Comparison of ENCODE assay signal across 19 cellular contexts in the genomic region with DNA sequence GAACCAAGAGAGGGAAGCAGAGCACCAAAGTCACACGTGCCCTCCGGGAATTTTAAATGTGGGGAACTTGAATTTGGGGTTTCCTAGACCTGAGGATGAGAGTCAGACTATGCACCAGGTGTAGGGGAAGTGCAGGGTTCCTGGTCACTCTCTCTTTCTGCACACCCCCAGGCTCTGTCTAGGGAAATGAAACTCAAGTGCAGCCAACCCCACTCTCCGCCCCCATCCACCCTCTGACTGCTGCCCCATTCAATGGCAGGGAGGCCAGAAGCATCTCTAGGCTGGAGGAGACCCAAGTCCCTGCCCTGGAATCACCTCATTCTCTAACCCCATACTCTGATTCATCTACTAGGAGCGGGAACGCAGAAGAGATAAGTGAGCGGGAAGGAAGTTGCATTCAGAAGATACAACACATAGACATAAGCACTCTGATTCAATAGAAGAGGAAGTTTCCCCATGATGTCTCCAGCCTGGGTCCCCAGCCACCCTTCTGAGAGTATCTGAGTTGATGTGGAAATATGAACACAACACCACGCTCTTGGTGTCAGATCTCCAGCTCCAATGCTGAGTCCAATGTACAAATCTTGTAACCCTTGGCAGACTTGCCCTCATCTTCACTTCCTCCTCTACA. TPM values are rescaled to one million over a fixed set of nuclear protein-coding genes. Genes with fewer than 3 reads are reported as not detected.
DNase-seq lines count a peak whose midpoint lies in the region; ATAC-seq lines count a peak whose summit lies in the region.
"Had no signal": no experiment of that assay in that cellular context is flagged by ENCODE, and none has a peak within 500 bp of the region (broad histone marks: within the 10 kb centered on the region; RNA-seq: fewer than 3 reads in every experiment).

No MANE protein-coding gene starts in this region.

- H3K9ac ChIP-seq in BLaER1 treated with 17β-estradiol and CSF1 and Interleukin-3, amounts not matched to agents 10 nM and 100 nM = 0 out of 22 replicates have a peak overlapping the region, but pooled peaks of 1 of the 11 experiments have one; percentile 21
- H3K9ac ChIP-seq: parathyroid adenoma had no signal

- H4K20me1 ChIP-seq in BLaER1 treated with 17β-estradiol and CSF1 and Interleukin-3, amounts not matched to agents 10 nM and 100 nM = 0 out of 22 replicates have a peak, but pooled peaks cover 0 to 4% (median 0%) of the 10 kb centered on the region in 11 experiments

- DNase-seq in GM19238 (ENCODE audit: insufficient read length, low spot score) (peak; percentile 36), OCI-M1 (lab: John Stamatoyannopoulos, UW) (peak; percentile 33), left lobe of liver (ENCODE audit: low spot score) (no peak), cortex of kidney (lab: John Stamatoyannopoulos, UW) (no peak), COLO829 (ENCODE audit: low spot score) (no peak)
- no peak for DNase-seq in naive thymus-derived CD8-positive, alpha-beta T cell
- DNase-seq: activated naive CD4-positive, alpha-beta T cell treated with anti-CD3 and anti-CD28 coated beads, Interleukin-2, amount 50 U/mL, for 16 hours; endodermal cell; foreskin fibroblast; NCI-H2029; NCI-H69; SJCRH30; stimulated activated CD4-positive, alpha-beta T cell treated with anti-CD3 and anti-CD28 coated beads, Interleukin-15, amount 100 ng/mL, for 24 hours had no signal

- H3K27me3 ChIP-seq in BLaER1 treated with 17β-estradiol and CSF1 and Interleukin-3, amounts not matched to agents 10 nM and 100 nM = no peaks in the 10 kb centered on the region

- H3K4me2 ChIP-seq in BLaER1 treated with 17β-estradiol and CSF1 and Interleukin-3, amounts not matched to agents 10 nM and 100 nM = peak overlapping the region in 7 of 11 experiments; percentile 18 to 71 (median 54); a peak in 12 of 22 replicates

- POLR2A ChIA-PET in naive thymus-derived CD8-positive, alpha-beta T cell (lab: Charles Lee) = no interaction called here

- H3K27ac Mint-ChIP-seq in naive thymus-derived CD8-positive, alpha-beta T cell = no peak overlapping the region
- H3K27ac Mint-ChIP-seq: endodermal cell had no signal

- H3K27ac ChIP-seq in BLaER1 treated with 17β-estradiol and CSF1 and Interleukin-3, amounts not matched to agents 10 nM and 100 nM = peak overlapping the region in 5 of 11 experiments; percentile 3 to 69 (median 45); a peak in 8 of 22 replicates
- H3K27ac ChIP-seq: parathyroid adenoma, SJCRH30 had no signal

- no peak overlapping the region for H3K4me3 ChIP-seq in BLaER1 treated with 17β-estradiol and CSF1 and Interleukin-3, amounts not matched to agents 10 nM and 100 nM
- H3K4me3 ChIP-seq: SJCRH30 had no signal

- no peaks in the 10 kb centered on the region for H3K36me3 Mint-ChIP-seq in naive thymus-derived CD8-positive, alpha-beta T cell

- no peaks in the 10 kb centered on the region for H3K36me3 ChIP-seq in BLaER1 treated with 17β-estradiol and CSF1 and Interleukin-3, amounts not matched to agents 10 nM and 100 nM
- H3K36me3 ChIP-seq: SJCRH30 had no signal

- peaks cover 0 to 52% (median 21%) of the 10 kb centered on the region in 10 experiments; a peak in 12 of 20 replicates for H3K4me1 ChIP-seq in BLaER1 treated with 17β-estradiol and CSF1 and Interleukin-3, amounts not matched to agents 10 nM and 100 nM
- H3K4me1 ChIP-seq: parathyroid adenoma, SJCRH30 had no signal

- H3K4me3 Mint-ChIP-seq in naive thymus-derived CD8-positive, alpha-beta T cell = no peak overlapping the region
- H3K4me3 Mint-ChIP-seq: endodermal cell had no signal

- peaks cover 0 to 7% (median 0%) of the 10 kb centered on the region in 9 donors for H3K9me3 Mint-ChIP-seq in naive thymus-derived CD8-positive, alpha-beta T cell

- peaks cover 0 to 18% (median 0%) of the 10 kb centered on the region in 4 donors for H3K4me1 Mint-ChIP-seq in naive thymus-derived CD8-positive, alpha-beta T cell
- H3K4me1 Mint-ChIP-seq: endodermal cell had no signal

- ATAC-seq in left lobe of liver = peak; percentile 44
- no peak for ATAC-seq in naive thymus-derived CD8-positive, alpha-beta T cell
- no peak for ATAC-seq in HG03280 (IDR thresholded peaks at IDR 0.05; ENCODE audit: unreplicated experiment)

- H3K9me3 ChIP-seq in BLaER1 treated with 17β-estradiol and CSF1 and Interleukin-3, amounts not matched to agents 10 nM and 100 nM (replicated peaks in 1 of 11) = no peaks in the 10 kb centered on the region
- H3K9me3 ChIP-seq: SJCRH30 had no signal

- H3K27me3 Mint-ChIP-seq in naive thymus-derived CD8-positive, alpha-beta T cell = peaks cover 15 to 52% (median 35%) of the 10 kb centered on the region in 5 donors

RNA-seq across cellular contexts. Expression of a gene that starts 4.7 kb away (rescaled TPM):
- total RNA-seq in left lobe of liver = 2.6 TPM
- total RNA-seq in naive thymus-derived CD8-positive, alpha-beta T cell = under 1 TPM; 0.33 to 0.83 TPM
- polyA plus RNA-seq in naive thymus-derived CD8-positive, alpha-beta T cell = under 1 TPM in 1 of 3 donors, not detected in 2; 0.07 TPM
- total RNA-seq: bronchial epithelial cell, endodermal cell, SJCRH30 had no signal
- polyA plus RNA-seq: AG04450 had no signal

RNA-seq across cellular contexts. Expression of a gene that starts 21.1 kb away (rescaled TPM):
- not detected for total RNA-seq in left lobe of liver
- total RNA-seq in naive thymus-derived CD8-positive, alpha-beta T cell = not detected
- not detected for polyA plus RNA-seq in naive thymus-derived CD8-positive, alpha-beta T cell
- total RNA-seq: bronchial epithelial cell, endodermal cell, mononuclear cell, SJCRH30 had no signal
- polyA plus RNA-seq: AG04450 had no signal

RNA-seq across cellular contexts. Expression of a gene that starts 41.8 kb away (rescaled TPM):
- 4.3 TPM for total RNA-seq in left lobe of liver
- total RNA-seq in naive thymus-derived CD8-positive, alpha-beta T cell = 10 to 100 TPM; 11.9 to 12.3 TPM
- 1 to 10 TPM; 2.0 to 4.0 (median 3.5) TPM for polyA plus RNA-seq in naive thymus-derived CD8-positive, alpha-beta T cell

Comparison
In these comparisons a context has a peak if more than half of its experiments do, and no peak if none do; other contexts are left out.
1. DNase-seq: peak in GM19238 (single experiment) and OCI-M1 (single experiment); none in left lobe of liver (single experiment), cortex of kidney (single experiment), COLO829 (single experiment) and naive thymus-derived CD8-positive, alpha-beta T cell (0 of 10).